In genomic region chr19:46787331-46788100, GRCh38 we compare ENCODE assay signal across 8 cellular contexts. TPM values are rescaled to one million over a fixed set of nuclear protein-coding genes. Genes with fewer than 3 reads are reported as not detected.
DNase-seq lines count a peak whose midpoint lies in the region; ATAC-seq, FAIRE-seq and TF ChIP-seq lines count a peak whose summit lies in the region.

No MANE protein-coding gene starts in this region.

- intact Hi-C loops in right cardiac atrium (cut with DNase I) = no loop called here

- no peak for FAIRE-seq in H54 (lab: Jason Lieb, UNC)

- DNase-seq in AG04449 (ENCODE audit: low read depth, low spot score) (no peak), H54 (ENCODE audit: insufficient read length, low spot score) (no peak), RPMI7951 (ENCODE audit: low read depth) (peak; percentile 73), right cardiac atrium (peak; percentile 81 to 88 (median 85)), retinal pigment epithelial cell (ENCODE audit: low read depth) (no peak), cortex of kidney (lab: John Stamatoyannopoulos, UW) (no peak)

- TF ChIP-seq POLR2A in H54 (IDR thresholded peaks at IDR 0.05; ENCODE audit: low read depth, low read length) = 0 out of 2 replicates have a peak, but pooled peaks have one; percentile 33

- CTCF ChIA-PET in AG04449 (lab: Yijun Ruan, JAX) = interaction anchor here (0.6 to 4.4 kb wide), 3 partner anchors 30 to 53 kb away, joined by 3 to 25 read pairs (median 5); no protein-coding TSS in a partner anchor

- H3K4me1 ChIP-seq in right cardiac atrium (ENCODE audit: control insufficient read depth, insufficient read depth, low read length) = peaks cover 19% of the 10 kb centered on the region

- H3K9me3 ChIP-seq in right cardiac atrium (ENCODE audit: control insufficient read depth, low read length) = no peaks in the 10 kb centered on the region

- peak overlapping the region; percentile 95 for H3K4me3 ChIP-seq in AG04449 (ENCODE audit: low read depth, low read length)
- H3K4me3 ChIP-seq in right cardiac atrium (ENCODE audit: low read length) = peak overlapping the region; percentile 54
- H3K4me3 ChIP-seq in retinal pigment epithelial cell (ENCODE audit: low read length) = peak overlapping the region; percentile 70

- POLR2A ChIA-PET in AG04449 (lab: Yijun Ruan, JAX) = interaction anchor here (1.0 to 3.3 kb wide), 10 partner anchors 9 to 203 kb away, joined by 3 to 32 read pairs (median 6); no protein-coding TSS in a partner anchor

- 0 to 1% (median 0%) methylated on average over 68 to 74 of the region's 74 CpGs for WGBS in adipose tissue, 3 donors
- under 1% methylated on average over 74 of the region's 74 CpGs for WGBS in right cardiac atrium

- H3K27ac ChIP-seq in adipose tissue (ENCODE audit: low read depth, low read length) = peak overlapping the region; percentile 93
- H3K27ac ChIP-seq in right cardiac atrium (ENCODE audit: low read length) = peak overlapping the region; percentile 93

- TF ChIP-seq CTCF in AG04449 (IDR thresholded peaks at IDR 0.05; ENCODE audit: insufficient read depth, low read length, missing control alignments) = no peak
- no peak for TF ChIP-seq CTCF in retinal pigment epithelial cell (conservative IDR thresholded peaks at IDR 0.05; ENCODE audit: low read depth, low read length)

- ATAC-seq in right cardiac atrium (peak; percentile 57 to 66), GM19467 (IDR thresholded peaks at IDR 0.05; ENCODE audit: unreplicated experiment) (no peak)

- no peaks in the 10 kb centered on the region for H3K27me3 ChIP-seq in right cardiac atrium (ENCODE audit: control insufficient read depth, insufficient read depth)

RNA-seq across cellular contexts. Expression of gene SLC1A5, which starts 0.9 kb away (rescaled TPM):
- total RNA-seq in RPMI7951 (2014; rRNA removed; shearing (Covaris generic)) = 117 and 127 TPM in 2 replicates
- polyA plus RNA-seq in adipose tissue (100 to 1,000 TPM in 1 of 3 donors, 10 to 100 TPM in 2; 32.4 to 154 (median 56.9) TPM), right cardiac atrium (15.9 TPM)
- total RNA-seq in right cardiac atrium = 10 to 100 TPM; 16.9 to 45.6 (median 24.7) TPM

RNA-seq across cellular contexts. Expression of gene STRN4, which starts 41.3 kb away (rescaled TPM):
- total RNA-seq in RPMI7951 (2014; rRNA removed; shearing (Covaris generic)) = 33.6 and 42.8 TPM in 2 replicates
- polyA plus RNA-seq in adipose tissue (10 to 100 TPM; 38.3 to 76.0 (median 59.2) TPM), right cardiac atrium (39.3 TPM)
- 10 to 100 TPM; 49.0 to 69.8 (median 54.7) TPM for total RNA-seq in right cardiac atrium

RNA-seq across cellular contexts. Expression of gene FKRP, which starts 41.7 kb away (rescaled TPM):
- total RNA-seq in RPMI7951 (2014; rRNA removed; shearing (Covaris generic)) = 5.4 and 9.2 TPM in 2 replicates
- 10 to 100 TPM in 1 of 3 donors, 1 to 10 TPM in 2; 5.3 to 14.2 (median 6.7) TPM for polyA plus RNA-seq in adipose tissue
- 10 to 100 TPM; 15.0 to 22.7 (median 21.0) TPM for total RNA-seq in right cardiac atrium
- 15.9 TPM for polyA plus RNA-seq in right cardiac atrium

Comparison
In these comparisons a context has a peak if more than half of its experiments do, and no peak if none do; other contexts are left out.
1. DNase-seq: peak in RPMI7951 (single experiment) and right cardiac atrium (3 of 3); none in AG04449 (single experiment), H54 (single experiment), retinal pigment epithelial cell (single experiment) and cortex of kidney (single experiment).
2. Peak in every context shown above with its lines, with median percentiles within 50 percentile points of each other: H3K4me3 ChIP-seq.